ENCODE assay signal across 11 cellular contexts in genomic region chr20:22578221-22579118, GRCh38. TPM values are rescaled to one million over a fixed set of nuclear protein-coding genes. Genes with fewer than 3 reads are reported as not detected.
DNase-seq lines count a peak whose midpoint lies in the region; ATAC-seq and TF ChIP-seq lines count a peak whose summit lies in the region.
"Had no signal": no experiment of that assay in that cellular context is flagged by ENCODE, and none has a peak within 500 bp of the region (broad histone marks: within the 10 kb centered on the region; RNA-seq: fewer than 3 reads in every experiment).

No MANE protein-coding gene starts in this region.

- peak; percentile 35 to 40 for TF ChIP-seq RAD21 in liver (IDR thresholded peaks at IDR 0.05)

- no peak overlapping the region for H2AFZ ChIP-seq in smooth muscle cell (ENCODE audit: low read depth)

- H3K79me2 ChIP-seq in smooth muscle cell (ENCODE audit: low read depth): no peaks in the 10 kb centered on the region

- peaks cover 69% of the 10 kb centered on the region for H3K4me1 Mint-ChIP-seq in WTC11
- H3K4me1 Mint-ChIP-seq in naive thymus-derived CD8-positive, alpha-beta T cell: peaks cover 0 to 5% (median 3%) of the 10 kb centered on the region in 4 donors

- H3K4me3 Mint-ChIP-seq in WTC11: peak overlapping the region; percentile 67
- H3K4me3 Mint-ChIP-seq in naive thymus-derived CD8-positive, alpha-beta T cell: peak overlapping the region in 1 of 10 donors; percentile 4

- peak overlapping the region; percentile 74 for H3K4me2 ChIP-seq in smooth muscle cell

- H3K36me3 ChIP-seq in HUES48 (ENCODE audit: control insufficient read depth, insufficient read depth, low read length) (no peaks in the 10 kb centered on the region), liver (ENCODE audit: control insufficient read depth in 4 of 4, insufficient read depth in 3 of 4, low read depth in 1 of 4, low read length in 3 of 4) (no peaks in the 10 kb centered on the region), smooth muscle cell (ENCODE audit: low read depth) (no peaks in the 10 kb centered on the region)

- H3K9ac ChIP-seq in HUES48 (ENCODE audit: low read depth, low read length): no peak overlapping the region
- H3K9ac ChIP-seq in liver (ENCODE audit: low read depth in 1 of 2, low read length in 2 of 2): peak overlapping the region; percentile 83 to 99
- no peak overlapping the region for H3K9ac ChIP-seq in smooth muscle cell (ENCODE audit: low read depth)

- DNase-seq in WTC11 (ENCODE audit: low spot score): peak; percentile 41
- no peak for DNase-seq in smooth muscle cell (lab: John Stamatoyannopoulos, UW; ENCODE audit: unreplicated experiment)
- no peak for DNase-seq in naive thymus-derived CD8-positive, alpha-beta T cell
- no peak for DNase-seq in OCI-M1 (lab: John Stamatoyannopoulos, UW)
- DNase-seq: dermis blood vessel endothelial cell, NCI-H446 treated with DMSO at 0.1 percent for 48 hours, testis had no signal

- H3K27me3 ChIP-seq in HUES48 (ENCODE audit: control insufficient read depth, insufficient read depth, low read length) (peaks cover 99% of the 10 kb centered on the region), liver (ENCODE audit: control insufficient read depth in 4 of 4, insufficient read depth in 4 of 4, low read length in 3 of 4) (no peaks in the 10 kb centered on the region), smooth muscle cell (ENCODE audit: low read depth) (peaks cover 100% of the 10 kb centered on the region)
- H3K27me3 ChIP-seq: testis had no signal

- no peaks in the 10 kb centered on the region for H3K9me3 Mint-ChIP-seq in WTC11
- peaks cover 0 to 9% (median 0%) of the 10 kb centered on the region in 9 donors for H3K9me3 Mint-ChIP-seq in naive thymus-derived CD8-positive, alpha-beta T cell

- POLR2A ChIA-PET in WTC11 (lab: Charles Lee): interaction anchor here (0.7 kb wide), 1 partner anchor 262 kb away, joined by 7 read pairs; no protein-coding TSS in a partner anchor
- POLR2A ChIA-PET in naive thymus-derived CD8-positive, alpha-beta T cell (lab: Charles Lee): no interaction called here

- CTCF ChIA-PET in WTC11 (lab: Charles Lee): interaction anchor here (0.7 to 2.2 kb wide), 13 partner anchors 8 to 473 kb away, joined by 3 to 33 read pairs (median 5); no protein-coding TSS in a partner anchor

- H3K36me3 Mint-ChIP-seq in WTC11: peaks cover 5% of the 10 kb centered on the region
- H3K36me3 Mint-ChIP-seq in naive thymus-derived CD8-positive, alpha-beta T cell: peaks cover 1 to 10% (median 5%) of the 10 kb centered on the region in 3 donors

- peaks cover 54% of the 10 kb centered on the region for H3K4me1 ChIP-seq in HUES48 (ENCODE audit: control insufficient read depth, insufficient read depth, low read length)
- H3K4me1 ChIP-seq in liver (ENCODE audit: control insufficient read depth in 4 of 4, insufficient read depth in 4 of 4, low read length in 3 of 4): peaks cover 0 to 65% (median 50%) of the 10 kb centered on the region in 4 donors
- H3K4me1 ChIP-seq in smooth muscle cell (ENCODE audit: low read depth): peaks cover 22% of the 10 kb centered on the region

- 4% methylated on average over 56 of the region's 56 CpGs for WGBS in liver
- WGBS in smooth muscle cell (ENCODE audit: low lambda C conversion rate): 4% methylated on average over 29 of the region's 56 CpGs

- no peak overlapping the region for H3K27ac Mint-ChIP-seq in WTC11
- H3K27ac Mint-ChIP-seq in naive thymus-derived CD8-positive, alpha-beta T cell: no peak overlapping the region

- H4K20me1 ChIP-seq in smooth muscle cell (ENCODE audit: low read depth): no peaks in the 10 kb centered on the region

- H3K27me3 Mint-ChIP-seq in WTC11 (ENCODE audit: low read depth): peaks cover 100% of the 10 kb centered on the region
- peaks cover 41 to 83% (median 67%) of the 10 kb centered on the region in 5 donors for H3K27me3 Mint-ChIP-seq in naive thymus-derived CD8-positive, alpha-beta T cell

- H3K27ac ChIP-seq in HUES48 (ENCODE audit: low read depth, low read length) (peak overlapping the region; percentile 66), liver (ENCODE audit: low read depth in 1 of 2, low read length in 2 of 2) (peak overlapping the region; percentile 58 to 82), smooth muscle cell (ENCODE audit: low read depth) (no peak overlapping the region)
- H3K27ac ChIP-seq: testis had no signal

- 0 out of 2 replicates have a peak overlapping the region, but pooled peaks have one; percentile 9 for H3K4me3 ChIP-seq in HUES48 (ENCODE audit: low read depth, low read length)
- peak overlapping the region; percentile 74 to 92 (median 81) for H3K4me3 ChIP-seq in liver (ENCODE audit: low read depth in 1 of 3, low read length in 3 of 3)
- peak overlapping the region; percentile 46 for H3K4me3 ChIP-seq in smooth muscle cell
- H3K4me3 ChIP-seq: testis had no signal

- no peaks in the 10 kb centered on the region for H3F3A ChIP-seq in smooth muscle cell (ENCODE audit: low read depth)

- TF ChIP-seq CTCF in WTC11 (IDR thresholded peaks at IDR 0.05): no peak
- no peak for TF ChIP-seq CTCF in liver (IDR thresholded peaks at IDR 0.05; ENCODE audit: low read depth, low read length, missing input control)
- no peak for TF ChIP-seq CTCF in smooth muscle cell (IDR thresholded peaks at IDR 0.05; ENCODE audit: borderline replicate concordance, insufficient read depth, poor library complexity, severe bottlenecking)

- H3K9me3 ChIP-seq in HUES48 (ENCODE audit: control insufficient read depth, insufficient read depth, low read length): no peaks in the 10 kb centered on the region
- H3K9me3 ChIP-seq in liver (ENCODE audit: control insufficient read depth in 4 of 4, low read length in 3 of 4): no peaks in the 10 kb centered on the region
- H3K9me3 ChIP-seq in smooth muscle cell (replicated peaks; ENCODE audit: low read depth): no peaks in the 10 kb centered on the region
- H3K9me3 ChIP-seq: testis had no signal

- no peak; the same call in none of the 2 replicates for ATAC-seq in WTC11
- ATAC-seq in naive thymus-derived CD8-positive, alpha-beta T cell: no peak
- ATAC-seq in HG02885 (IDR thresholded peaks at IDR 0.05; ENCODE audit: poor library complexity, unreplicated experiment): no peak

TF ChIP-seq in WTC11, 78 proteins besides CTCF, POLR2A, EP300 and RAD21 (continues in another document):
- TF ChIP-seq HMGXB4 (CRISPR knock-in tag; IDR thresholded peaks at IDR 0.05) (no peak), IRF2 (CRISPR knock-in tag; IDR thresholded peaks at IDR 0.05; ENCODE audit: borderline replicate concordance, low read depth) (no peak), HMGA2 (CRISPR knock-in tag; IDR thresholded peaks at IDR 0.05) (no peak)

TF ChIP-seq in liver, 16 proteins besides CTCF, POLR2A, EP300 and RAD21 (continues in another document):
- peak; percentile 90 for TF ChIP-seq YY1 (IDR thresholded peaks at IDR 0.05)
- TF ChIP-seq SP1 (IDR thresholded peaks at IDR 0.05): peak; percentile 76
- no peak for TF ChIP-seq HNF4G (IDR thresholded peaks at IDR 0.05)
- peak; percentile 70 for TF ChIP-seq TAF1 (conservative IDR thresholded peaks at IDR 0.05)
- TF ChIP-seq FOXA1 (IDR thresholded peaks at IDR 0.05): peak; percentile 48
- TF ChIP-seq, protein P1, sequence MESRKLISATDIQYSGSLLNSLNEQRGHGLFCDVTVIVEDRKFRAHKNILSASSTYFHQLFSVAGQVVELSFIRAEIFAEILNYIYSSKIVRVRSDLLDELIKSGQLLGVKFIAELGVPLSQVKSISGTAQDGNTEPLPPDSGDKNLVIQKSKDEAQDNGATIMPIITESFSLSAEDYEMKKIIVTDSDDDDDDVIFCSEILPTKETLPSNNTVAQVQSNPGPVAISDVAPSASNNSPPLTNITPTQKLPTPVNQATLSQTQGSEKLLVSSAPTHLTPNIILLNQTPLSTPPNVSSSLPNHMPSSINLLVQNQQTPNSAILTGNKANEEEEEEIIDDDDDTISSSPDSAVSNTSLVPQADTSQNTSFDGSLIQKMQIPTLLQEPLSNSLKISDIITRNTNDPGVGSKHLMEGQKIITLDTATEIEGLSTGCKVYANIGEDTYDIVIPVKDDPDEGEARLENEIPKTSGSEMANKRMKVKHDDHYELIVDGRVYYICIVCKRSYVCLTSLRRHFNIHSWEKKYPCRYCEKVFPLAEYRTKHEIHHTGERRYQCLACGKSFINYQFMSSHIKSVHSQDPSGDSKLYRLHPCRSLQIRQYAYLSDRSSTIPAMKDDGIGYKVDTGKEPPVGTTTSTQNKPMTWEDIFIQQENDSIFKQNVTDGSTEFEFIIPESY (IDR thresholded peaks at IDR 0.05): peak; percentile 69
- peak in 1 of 2 donors; percentile 54 for TF ChIP-seq JUND (IDR thresholded peaks at IDR 0.05)
- TF ChIP-seq ATF3 (IDR thresholded peaks at IDR 0.05): peak; percentile 40
- peak; percentile 46 to 64 for TF ChIP-seq RXRA (IDR thresholded peaks at IDR 0.05)
- peak in 1 of 2 donors; percentile 15 for TF ChIP-seq GABPA (IDR thresholded peaks at IDR 0.05 in 1 of 2, conservative IDR thresholded peaks at IDR 0.05 in 1 of 2)
- TF ChIP-seq, protein P2, sequence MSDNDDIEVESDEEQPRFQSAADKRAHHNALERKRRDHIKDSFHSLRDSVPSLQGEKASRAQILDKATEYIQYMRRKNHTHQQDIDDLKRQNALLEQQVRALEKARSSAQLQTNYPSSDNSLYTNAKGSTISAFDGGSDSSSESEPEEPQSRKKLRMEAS (IDR thresholded peaks at IDR 0.05): peak; percentile 62
- peak; percentile 33 to 89 for TF ChIP-seq EGR1 (IDR thresholded peaks at IDR 0.05; ENCODE audit: low read depth in 2 of 2)

RNA-seq across cellular contexts. Expression of gene FOXA2, which starts 5.9 kb away (rescaled TPM):
- total RNA-seq in WTC11 (2021) (1.3 to 3.1 TPM (median 1.3 TPM) in 3 replicates), liver (10 to 100 TPM in 1 of 2 donors, 1 to 10 TPM in 1; 5.2 to 10.6 TPM), smooth muscle cell (not detected in 2 replicates)
- polyA plus RNA-seq in liver (10 to 100 TPM; 11.6 to 12.7 TPM), smooth muscle cell (not detected in 2 replicates)
- total RNA-seq in naive thymus-derived CD8-positive, alpha-beta T cell: not detected
- polyA plus RNA-seq in naive thymus-derived CD8-positive, alpha-beta T cell: not detected
- total RNA-seq: dermis blood vessel endothelial cell, glomerular endothelial cell had no signal

Comparison
In these comparisons a context has a peak if more than half of its experiments do, and no peak if none do; other contexts are left out.
1. H3K4me3 ChIP-seq: peak in every context shown above with its lines; median percentile 81 in liver; 46 in smooth muscle cell; 9 in HUES48.
2. H3K9ac ChIP-seq: peak in liver (2 of 2); none in HUES48 (single experiment) and smooth muscle cell (single experiment).